21 cellular contexts compared by ENCODE assay signal in the genomic region with DNA sequence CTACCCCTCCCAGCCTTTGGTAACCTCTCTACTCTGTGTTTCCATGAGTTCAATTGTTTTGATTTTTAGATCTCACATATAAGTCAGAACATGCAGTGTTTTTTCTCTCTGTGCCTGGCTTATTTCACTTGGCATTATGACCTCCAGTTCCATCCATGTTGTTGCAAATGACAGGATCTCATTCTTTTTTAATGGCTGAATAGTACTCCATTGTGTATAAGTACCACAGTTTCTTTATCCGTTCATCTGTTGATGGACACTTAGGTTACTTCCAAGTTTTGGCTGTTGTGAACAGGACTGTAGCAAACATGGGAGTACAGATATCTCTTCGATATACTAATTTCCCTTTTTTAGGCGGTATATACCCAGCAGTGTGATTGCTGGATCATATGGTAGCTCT.
"Had no signal": no experiment of that assay in that cellular context is flagged by ENCODE, and none has a peak within 500 bp of the region (broad histone marks: within the 10 kb centered on the region; RNA-seq: fewer than 3 reads in every experiment).

No MANE protein-coding gene starts in this region.

- H3K4me3 ChIP-seq: heart right ventricle, right atrium auricular region, sigmoid colon, skin epidermis, testis, tibial nerve, upper lobe of right lung had no signal

- DNase-seq: effector memory CD4-positive, alpha-beta T cell; heart right ventricle; hypothalamus; kidney glomerular epithelial cell; naive thymus-derived CD8-positive, alpha-beta T cell; posterior cingulate gyrus; sigmoid colon; stimulated activated CD4-positive, alpha-beta T cell treated with anti-CD3 and anti-CD28 coated beads, Interleukin-2, amount 100 ng/mL, for 24 hours; stimulated activated CD4-positive, alpha-beta T cell treated with anti-CD3 and anti-CD28 coated beads, Interleukin-4, amount 100 ng/mL, for 4 hours; stimulated activated naive B cell treated with anti-CD40 and anti-IgM and Interleukin-4, amounts not matched to agents 10 μg/mL and 1 μg/mL and 100 μg/mL, for 72 hours; stimulated activated naive CD8-positive, alpha-beta T cell treated with anti-CD3 and anti-CD28 coated beads, Interleukin-15, amount 100 ng/mL, for 72 hours; testis; upper lobe of right lung had no signal

- H3K9me3 Mint-ChIP-seq: naive thymus-derived CD8-positive, alpha-beta T cell; neural crest cell; stimulated activated naive B cell treated with anti-CD40 and anti-IgM and Interleukin-4, amounts not matched to agents 10 μg/mL and 1 μg/mL and 100 μg/mL, for 72 hours; stimulated activated naive CD8-positive, alpha-beta T cell treated with anti-CD3 and anti-CD28 coated beads, Interleukin-15, amount 100 ng/mL, for 72 hours had no signal

- H3K27ac Mint-ChIP-seq: naive thymus-derived CD8-positive, alpha-beta T cell; stimulated activated naive B cell treated with anti-CD40 and anti-IgM and Interleukin-4, amounts not matched to agents 10 μg/mL and 1 μg/mL and 100 μg/mL, for 72 hours; stimulated activated naive CD8-positive, alpha-beta T cell treated with anti-CD3 and anti-CD28 coated beads, Interleukin-15, amount 100 ng/mL, for 72 hours had no signal

- H3K4me3 Mint-ChIP-seq: naive thymus-derived CD8-positive, alpha-beta T cell; neural crest cell; stimulated activated naive B cell treated with anti-CD40 and anti-IgM and Interleukin-4, amounts not matched to agents 10 μg/mL and 1 μg/mL and 100 μg/mL, for 72 hours; stimulated activated naive CD8-positive, alpha-beta T cell treated with anti-CD3 and anti-CD28 coated beads, Interleukin-15, amount 100 ng/mL, for 72 hours had no signal

- H3K27ac ChIP-seq: heart right ventricle, right atrium auricular region, sigmoid colon, skin epidermis, testis, upper lobe of right lung had no signal

- H3K27me3 ChIP-seq: heart right ventricle, right atrium auricular region, sigmoid colon, testis, tibial nerve, upper lobe of right lung had no signal

- ATAC-seq: esophagus mucosa; heart right ventricle; naive thymus-derived CD8-positive, alpha-beta T cell; stimulated activated naive B cell treated with anti-CD40 and anti-IgM and Interleukin-4, amounts not matched to agents 10 μg/mL and 1 μg/mL and 100 μg/mL, for 72 hours; stimulated activated naive CD8-positive, alpha-beta T cell treated with anti-CD3 and anti-CD28 coated beads, Interleukin-15, amount 100 ng/mL, for 72 hours; upper lobe of right lung had no signal

- H3K27me3 Mint-ChIP-seq: naive thymus-derived CD8-positive, alpha-beta T cell; stimulated activated naive B cell treated with anti-CD40 and anti-IgM and Interleukin-4, amounts not matched to agents 10 μg/mL and 1 μg/mL and 100 μg/mL, for 72 hours; stimulated activated naive CD8-positive, alpha-beta T cell treated with anti-CD3 and anti-CD28 coated beads, Interleukin-15, amount 100 ng/mL, for 72 hours had no signal

- FAIRE-seq: endometrium, frontal cortex, islet of Langerhans had no signal

- H3K36me3 ChIP-seq: right atrium auricular region had no signal

- H3K9me3 ChIP-seq: heart right ventricle, right atrium auricular region, sigmoid colon, testis, tibial nerve, upper lobe of right lung had no signal
